ENCODE assay signal across 12 cellular contexts in genomic region chr1:119714583-119714982, GRCh38. TPM values are rescaled to one million over a fixed set of nuclear protein-coding genes. Genes with fewer than 3 reads are reported as not detected.
A peak's percentile ranks its signal among the peaks of the same experiment; 100 is the strongest.
DNase-seq lines count a peak whose midpoint lies in the region; TF ChIP-seq lines count a peak whose summit lies in the region.
"Had no signal": no experiment of that assay in that cellular context is flagged by ENCODE, and none has a peak within 500 bp of the region (broad histone marks: within the 10 kb centered on the region; RNA-seq: fewer than 3 reads in every experiment).

No MANE protein-coding gene starts in this region.

- H3K4me3 Mint-ChIP-seq in activated T-cell treated with anti-CD3 and anti-CD28 coated beads, Interleukin-2, amount 50 U/mL, for 24 hours = peak overlapping the region; percentile 93
- H3K4me3 Mint-ChIP-seq in activated CD4-positive, alpha-beta memory T cell treated with anti-CD3 and anti-CD28 coated beads for 36 hours = peak overlapping the region; percentile 86

- H3K27me3 Mint-ChIP-seq in activated T-cell treated with anti-CD3 and anti-CD28 coated beads, Interleukin-2, amount 50 U/mL, for 24 hours = peaks cover 33% of the 10 kb centered on the region
- H3K27me3 Mint-ChIP-seq in activated CD4-positive, alpha-beta memory T cell treated with anti-CD3 and anti-CD28 coated beads for 36 hours = peaks cover 18% of the 10 kb centered on the region

- POLR2A ChIA-PET in activated CD4-positive, alpha-beta memory T cell treated with anti-CD3 and anti-CD28 coated beads for 36 hours (lab: Charles Lee) = no interaction called here
- POLR2A ChIA-PET in GM10248 (lab: Yijun Ruan, JAX) = no interaction called here

- TF ChIP-seq CTCF in GM10248 (IDR thresholded peaks at IDR 0.05; ENCODE audit: control extremely low read depth, extremely low read depth, low read depth, missing control alignments) = no peak

- H3K4me1 Mint-ChIP-seq in activated T-cell treated with anti-CD3 and anti-CD28 coated beads, Interleukin-2, amount 50 U/mL, for 24 hours (ENCODE audit: low read depth) = peaks cover 40% of the 10 kb centered on the region
- peaks cover 17% of the 10 kb centered on the region for H3K4me1 Mint-ChIP-seq in activated CD4-positive, alpha-beta memory T cell treated with anti-CD3 and anti-CD28 coated beads for 36 hours (ENCODE audit: low read depth)

- intact Hi-C loops in activated CD4-positive, alpha-beta memory T cell treated with anti-CD3 and anti-CD28 coated beads for 36 hours (cut with micrococcal nuclease) = loop anchor here (5.0 kb wide), 1 partner anchor 48 kb away; no protein-coding TSS in a partner anchor

- DNase-seq in activated T-cell treated with anti-CD3 and anti-CD28 coated beads, Interleukin-2, amount 50 U/mL, for 24 hours = no peak
- DNase-seq in activated T-cell treated with anti-CD3 and anti-CD28 coated beads, Interleukin-2, amount 50 U/mL, for 48 hours = no peak
- no peak for DNase-seq in activated CD4-positive, alpha-beta memory T cell treated with anti-CD3 and anti-CD28 coated beads for 36 hours
- DNase-seq in globus pallidus (ENCODE audit: low spot score) (peak; percentile 27), HuH-7.5 (ENCODE audit: low spot score) (no peak), activated gamma-delta T cell (lab: John Stamatoyannopoulos, UW) (no peak), GM10248 (ENCODE audit: extremely low spot score) (no peak)
- DNase-seq: heart left ventricle, NCI-H526 had no signal

- CTCF ChIA-PET in activated CD4-positive, alpha-beta memory T cell treated with anti-CD3 and anti-CD28 coated beads for 36 hours (lab: Charles Lee) = no interaction called here
- CTCF ChIA-PET in GM10248 (lab: Yijun Ruan, JAX) = no interaction called here

- peak overlapping the region; percentile 71 for H3K27ac ChIP-seq in temporal lobe (ENCODE audit: low read depth, low read length)
- H3K27ac ChIP-seq: neutrophil had no signal

- no peaks in the 10 kb centered on the region for H3K9me3 Mint-ChIP-seq in activated T-cell treated with anti-CD3 and anti-CD28 coated beads, Interleukin-2, amount 50 U/mL, for 24 hours
- no peaks in the 10 kb centered on the region for H3K9me3 Mint-ChIP-seq in activated CD4-positive, alpha-beta memory T cell treated with anti-CD3 and anti-CD28 coated beads for 36 hours
- H3K9me3 Mint-ChIP-seq: IgD-negative memory B cell had no signal

- H3K36me3 Mint-ChIP-seq in activated T-cell treated with anti-CD3 and anti-CD28 coated beads, Interleukin-2, amount 50 U/mL, for 24 hours (ENCODE audit: low read depth) = peaks cover 24% of the 10 kb centered on the region
- H3K36me3 Mint-ChIP-seq in activated CD4-positive, alpha-beta memory T cell treated with anti-CD3 and anti-CD28 coated beads for 36 hours = peaks cover 12% of the 10 kb centered on the region
- H3K36me3 Mint-ChIP-seq: IgD-negative memory B cell had no signal

- peak overlapping the region; percentile 7 for H3K27ac Mint-ChIP-seq in activated T-cell treated with anti-CD3 and anti-CD28 coated beads, Interleukin-2, amount 50 U/mL, for 24 hours
- no peak overlapping the region for H3K27ac Mint-ChIP-seq in activated CD4-positive, alpha-beta memory T cell treated with anti-CD3 and anti-CD28 coated beads for 36 hours

RNA-seq across cellular contexts. Expression of gene PHGDH, which starts 2.8 kb away (rescaled TPM):
- 100 to 1,000 TPM; 138 to 143 TPM for total RNA-seq in activated CD4-positive, alpha-beta memory T cell treated with anti-CD3 and anti-CD28 coated beads for 36 hours
- 25.3 TPM for total RNA-seq in temporal lobe

RNA-seq across cellular contexts. Expression of gene HMGCS2, which starts 54.1 kb away (rescaled TPM):
- not detected for total RNA-seq in activated CD4-positive, alpha-beta memory T cell treated with anti-CD3 and anti-CD28 coated beads for 36 hours
- total RNA-seq in temporal lobe = not detected
